16 cellular contexts compared by ENCODE assay signal in genomic region chr20:10490706-10491105, GRCh38. TPM values are rescaled to one million over a fixed set of nuclear protein-coding genes. Genes with fewer than 3 reads are reported as not detected.
DNase-seq lines count a peak whose midpoint lies in the region; ATAC-seq and TF ChIP-seq lines count a peak whose summit lies in the region.
"Had no signal": no experiment of that assay in that cellular context is flagged by ENCODE, and none has a peak within 500 bp of the region (broad histone marks: within the 10 kb centered on the region; RNA-seq: fewer than 3 reads in every experiment).

No MANE protein-coding gene starts in this region.

- H3K4me1 ChIP-seq in H9 (ENCODE audit: insufficient read depth, low read length) (peaks cover 9% of the 10 kb centered on the region; the same call in 1 of the 2 replicates), endodermal cell (ENCODE audit: control insufficient read depth, insufficient read depth, low read length) (peaks cover 15% of the 10 kb centered on the region)
- H3K4me1 ChIP-seq: psoas muscle had no signal

- no peak overlapping the region for H2BK5ac ChIP-seq in H9 (ENCODE audit: insufficient read length, low read length)

- H3K79me1 ChIP-seq in H9 (ENCODE audit: insufficient read depth, low read depth, low read length, poor library complexity, severe bottlenecking), result no peaks in the 10 kb centered on the region

- H4K5ac ChIP-seq in H9 (ENCODE audit: insufficient read length, low read depth, low read length), result no peak overlapping the region

- no peak overlapping the region for H2BK20ac ChIP-seq in H9 (ENCODE audit: low read depth, low read length, poor library complexity, severe bottlenecking)

- H3K4me2 ChIP-seq in H9 (ENCODE audit: insufficient read depth, insufficient read length, low read length), result no peak overlapping the region

- no peaks in the 10 kb centered on the region for H3K23me2 ChIP-seq in H9 (ENCODE audit: insufficient read length, low read depth, low read length, poor library complexity, severe bottlenecking)

- WGBS in H9 (ENCODE audit: extremely low coverage, insufficient read length, low lambda C conversion rate), result no CpG with 5 or more reads among the region's 1 CpG
- 0% methylated on average over 1 of the region's 1 CpG; no CpG with 5 or more reads in 1 of the 2 experiments for WGBS in endodermal cell (ENCODE audit: insufficient coverage in 1 of 2, insufficient read length in 1 of 2), 2 experiments

- no peak overlapping the region for H2BK12ac ChIP-seq in H9 (ENCODE audit: insufficient read length, low read depth, low read length)

- TF ChIP-seq CTCF in AG10803 (conservative IDR thresholded peaks at IDR 0.05; ENCODE audit: low read length), result no peak
- no peak for TF ChIP-seq CTCF in H9 (conservative IDR thresholded peaks at IDR 0.05)
- TF ChIP-seq CTCF in endodermal cell (conservative IDR thresholded peaks at IDR 0.05), result no peak

- H3K4me3 Mint-ChIP-seq in H9, result peak overlapping the region in 1 of 2 experiments; percentile 46; a peak in 2 of 5 replicates
- H3K4me3 Mint-ChIP-seq in endodermal cell, result no peak overlapping the region
- H3K4me3 Mint-ChIP-seq: activated T-cell treated with anti-CD3 and anti-CD28 coated beads, Interleukin-2, amount 50 U/mL, for 4 hours; T-cell had no signal

- no peak overlapping the region for H4K91ac ChIP-seq in H9 (ENCODE audit: insufficient read length, low read depth, low read length)

- H2AFZ ChIP-seq in H9 (ENCODE audit: low read length), result no peak overlapping the region

- H2BK120ac ChIP-seq in H9 (ENCODE audit: low read depth, low read length, poor library complexity, severe bottlenecking), result no peak overlapping the region

- no peak overlapping the region for H3K23ac ChIP-seq in H9 (ENCODE audit: insufficient read length, low read depth, low read length)

- H2AK5ac ChIP-seq in H9 (ENCODE audit: insufficient read length, low read length), result no peak overlapping the region

- no peak overlapping the region for H3K56ac ChIP-seq in H9 (ENCODE audit: insufficient read length, low read depth, low read length)

- H3T11ph ChIP-seq in H9 (ENCODE audit: low read length), result no peak overlapping the region

- H3K36me3 ChIP-seq in endodermal cell (ENCODE audit: control insufficient read depth, insufficient read depth, low read length), result no peaks in the 10 kb centered on the region

- H3K27me3 ChIP-seq in H9 (ENCODE audit: insufficient read depth, low read length), result no peaks in the 10 kb centered on the region
- H3K27me3 ChIP-seq in endodermal cell (ENCODE audit: control insufficient read depth, insufficient read depth, low read length, poor library complexity, severe bottlenecking), result peaks cover 13% of the 10 kb centered on the region

- no peak overlapping the region for H4K8ac ChIP-seq in H9 (replicated peaks; ENCODE audit: insufficient read length, low read depth, low read length)

- H3K79me2 ChIP-seq in H9 (ENCODE audit: insufficient read depth, low read length), result no peaks in the 10 kb centered on the region

- H3K27me3 Mint-ChIP-seq in H9 (ENCODE audit: low read depth) (no peaks in the 10 kb centered on the region; the same call in 1 of the 2 replicates), endodermal cell (ENCODE audit: insufficient read depth) (peaks cover 12% of the 10 kb centered on the region)
- H3K27me3 Mint-ChIP-seq: T-cell had no signal

- DNase-seq in AG10803 (ENCODE audit: low read depth), result peak; percentile 29
- DNase-seq in H9, result peak; percentile 46
- DNase-seq in endodermal cell, result peak; percentile 91
- DNase-seq in medulla oblongata (ENCODE audit: extremely low spot score), result peak; percentile 82
- no peak for DNase-seq in NCI-H1436 (lab: John Stamatoyannopoulos, UW)
- DNase-seq in NCI-H1092 (lab: John Stamatoyannopoulos, UW), result no peak
- DNase-seq: activated CD4-positive, CD25-positive, alpha-beta regulatory T cell treated with anti-CD3 and anti-CD28 coated beads, Interleukin-2, amount 50 U/mL, for 72 hours; activated T-cell treated with anti-CD3 and anti-CD28 coated beads, Interleukin-2, amount 50 U/mL, for 4 hours; aorta; effector memory CD4-positive, alpha-beta T cell; mesenchymal stem cell; psoas muscle; stimulated activated CD4-positive, alpha-beta T cell treated with anti-CD3 and anti-CD28 coated beads, Interleukin-1b, Interleukin-23, amount 100 ng/mL, for 48 hours; T-cell had no signal

- H2BK15ac ChIP-seq in H9 (ENCODE audit: low read depth, low read length), result no peak overlapping the region

- no peaks in the 10 kb centered on the region; a peak in 1 of 7 replicates for H3K36me3 Mint-ChIP-seq in H9 (ENCODE audit: insufficient read depth in 1 of 3, low read depth in 3 of 3)
- H3K36me3 Mint-ChIP-seq in endodermal cell (ENCODE audit: low read depth), result no peaks in the 10 kb centered on the region
- H3K36me3 Mint-ChIP-seq: T-cell had no signal

- H3K9me3 Mint-ChIP-seq in H9, result peaks cover 0 to 5% of the 10 kb centered on the region in 2 experiments; a peak in 1 of 5 replicates
- no peaks in the 10 kb centered on the region for H3K9me3 Mint-ChIP-seq in endodermal cell
- H3K9me3 Mint-ChIP-seq: activated T-cell treated with anti-CD3 and anti-CD28 coated beads, Interleukin-2, amount 50 U/mL, for 4 hours; T-cell had no signal

- H3K18ac ChIP-seq in H9 (ENCODE audit: insufficient read length, low read depth, low read length), result no peak overlapping the region

- no peak overlapping the region for H3K9ac ChIP-seq in H9 (ENCODE audit: extremely low read depth, insufficient read length, low read length)
- H3K9ac ChIP-seq in endodermal cell (ENCODE audit: extremely low read depth, low read length, poor library complexity, severe bottlenecking), result no peak overlapping the region

- H3K4ac ChIP-seq in H9 (ENCODE audit: low read depth, low read length), result no peak overlapping the region

- ATAC-seq in HG03139 (IDR thresholded peaks at IDR 0.05; ENCODE audit: unreplicated experiment), result no peak
- ATAC-seq in HG03469 (IDR thresholded peaks at IDR 0.05; ENCODE audit: unreplicated experiment), result no peak
- ATAC-seq: activated T-cell treated with anti-CD3 and anti-CD28 coated beads, Interleukin-2, amount 50 U/mL, for 4 hours; psoas muscle; T-cell had no signal

- H3K4me1 Mint-ChIP-seq in H9, result peaks cover 44 to 54% of the 10 kb centered on the region in 2 experiments
- H3K4me1 Mint-ChIP-seq in endodermal cell, result peaks cover 38% of the 10 kb centered on the region

- H3K27ac ChIP-seq in H9 (ENCODE audit: insufficient read length, low read depth, low read length) (peak overlapping the region; percentile 68), endodermal cell (ENCODE audit: low read depth, low read length) (peak overlapping the region; percentile 90)
- H3K27ac ChIP-seq: psoas muscle had no signal

- H3K9me3 ChIP-seq in H9 (ENCODE audit: control insufficient read depth, low read depth, low read length) (no peaks in the 10 kb centered on the region), endodermal cell (ENCODE audit: control insufficient read depth, low read length) (no peaks in the 10 kb centered on the region)
- H3K9me3 ChIP-seq: psoas muscle had no signal

- no peaks in the 10 kb centered on the region for H4K20me1 ChIP-seq in H9 (ENCODE audit: control insufficient read depth, insufficient read depth, insufficient read length)

- H3K27ac Mint-ChIP-seq in H9, result peak overlapping the region; percentile 81 to 96 (median 93)
- H3K27ac Mint-ChIP-seq in endodermal cell, result peak overlapping the region; percentile 84
- H3K27ac Mint-ChIP-seq: T-cell had no signal

- no peak overlapping the region for H3K14ac ChIP-seq in H9 (ENCODE audit: insufficient read depth, low read length)

- H3K4me3 ChIP-seq in AG10803 (ENCODE audit: low read length) (no peak overlapping the region), endodermal cell (ENCODE audit: low read length) (peak overlapping the region; percentile 2)
- H3K4me3 ChIP-seq: psoas muscle had no signal

RNA-seq across cellular contexts. Expression of gene SLX4IP, which starts 55.6 kb away (rescaled TPM):
- total RNA-seq in H9 (2021) (7.1 and 7.9 TPM in 2 replicates), endodermal cell (1 to 10 TPM; 9.2 to 9.5 TPM)
- polyA plus RNA-seq in endodermal cell (2013, experiment 1 of 2), result 5.1 TPM
- polyA plus RNA-seq in endodermal cell (2013, experiment 2 of 2), result 5.3 TPM

RNA-seq across cellular contexts. Expression of gene MKKS, which starts 56.7 kb away (rescaled TPM):
- total RNA-seq in H9 (2021), result 10.6 and 11.6 TPM in 2 replicates
- total RNA-seq in endodermal cell, result 10 to 100 TPM; 13.2 to 13.8 TPM
- polyA plus RNA-seq in endodermal cell (2013, experiment 1 of 2), result 22.0 TPM
- 22.1 TPM for polyA plus RNA-seq in endodermal cell (2013, experiment 2 of 2)

Comparison
In these comparisons a context has a peak if more than half of its experiments do, and no peak if none do; other contexts are left out.
1. DNase-seq: peak in AG10803 (single experiment), H9 (single experiment), endodermal cell (single experiment) and medulla oblongata (single experiment); none in NCI-H1436 (single experiment) and NCI-H1092 (single experiment).